Comparison of ENCODE assay signal across 33 cellular contexts in genomic region chr7:53983505-53983904, GRCh38.
"Had no signal": no experiment of that assay in that cellular context is flagged by ENCODE, and none has a peak within 500 bp of the region (broad histone marks: within the 10 kb centered on the region; RNA-seq: fewer than 3 reads in every experiment).

No MANE protein-coding gene starts in this region.

- H3K27ac ChIP-seq: ascending aorta, body of pancreas, brain microvascular endothelial cell, breast epithelium, cardiac muscle cell had no signal

- H3K4me1 ChIP-seq: adrenal gland, ascending aorta, body of pancreas, breast epithelium had no signal

- H3K4me3 ChIP-seq: adrenal gland, ascending aorta, body of pancreas, breast epithelium, cardiac muscle cell had no signal

- DNase-seq: activated effector memory CD4-positive, alpha-beta T cell treated with anti-CD3 and anti-CD28 coated beads, Interleukin-2, amount 50 U/mL, for 16 hours; activated effector memory CD4-positive, alpha-beta T cell treated with Interleukin-2 at 50 U/mL for 16 hours; activated gamma-delta T cell; activated gamma-delta T cell treated with Interleukin-2 at 50 U/mL for 16 hours; activated naive CD4-positive, alpha-beta T cell; activated naive CD4-positive, alpha-beta T cell treated with anti-CD3 and anti-CD28 coated beads for 36 hours; activated naive CD4-positive, alpha-beta T cell treated with anti-CD3 and anti-CD28 coated beads, Interleukin-2, amount 10 ng/mL, durations not matched to agents 7 days and 5 days; activated naive CD4-positive, alpha-beta T cell treated with anti-CD3 and anti-CD28 coated beads, Interleukin-2, amount 50 U/mL, for 16 hours; activated naive CD4-positive, alpha-beta T cell treated with Interleukin-2 at 50 U/mL for 16 hours; activated naive CD8-positive, alpha-beta T cell treated with anti-CD3 and anti-CD28 coated beads for 36 hours; activated naive CD8-positive, alpha-beta T cell treated with anti-CD3 and anti-CD28 coated beads, Interleukin-2, amount 10 ng/mL, durations not matched to agents 7 days and 5 days; activated naive CD8-positive, alpha-beta T cell treated with anti-CD3 and anti-CD28 coated beads, Interleukin-2, amount 50 U/mL, for 24 hours; activated T-cell treated with anti-CD3 and anti-CD28 coated beads for 4 hours; activated T-cell treated with anti-CD3 and anti-CD28 coated beads, Interleukin-2, amount 50 U/mL, for 1 hour; activated T-cell treated with anti-CD3 and anti-CD28 coated beads, Interleukin-2, amount 50 U/mL, for 24 hours; activated T-cell treated with anti-CD3 and anti-CD28 coated beads, Interleukin-2, amount 50 U/mL, for 4 hours; activated T-cell treated with anti-CD3 and anti-CD28 coated beads, Interleukin-2, amount 50 U/mL, for 48 hours; activated T-cell treated with anti-CD3 and anti-CD28 coated beads, Interleukin-2, amount 50 U/mL, for 72 hours; amniotic stem cell; amygdala; anterior cingulate cortex; aorta; body of pancreas; brain microvascular endothelial cell; caudate nucleus; central memory CD4-positive, alpha-beta T cell; cerebellar nuclear complex had no signal

- ATAC-seq: activated naive CD4-positive, alpha-beta T cell treated with anti-CD3 and anti-CD28 coated beads, Interleukin-2, amount 50 U/mL, for 72 hours; activated naive CD8-positive, alpha-beta T cell treated with anti-CD3 and anti-CD28 coated beads, Interleukin-2, amount 50 U/mL, for 24 hours; activated T-cell treated with anti-CD3 and anti-CD28 coated beads, Interleukin-2, amount 50 U/mL, for 4 hours; activated T-cell treated with anti-CD3 and anti-CD28 coated beads, Interleukin-2, amount 50 U/mL, for 72 hours; activated T-helper 17 cell treated with anti-CD3 and anti-CD28 coated beads, Interleukin-2, amount 50 U/mL, for 72 hours; body of pancreas had no signal

- H3K9me3 ChIP-seq: adrenal gland, ascending aorta, body of pancreas, breast epithelium had no signal

- H3K36me3 ChIP-seq: adrenal gland, ascending aorta, brain microvascular endothelial cell, breast epithelium, cardiac muscle cell had no signal

- H3K27me3 ChIP-seq: adrenal gland, ascending aorta, body of pancreas, brain microvascular endothelial cell, breast epithelium, cardiac muscle cell had no signal
